21 cellular contexts compared by ENCODE assay signal in the genomic region with DNA sequence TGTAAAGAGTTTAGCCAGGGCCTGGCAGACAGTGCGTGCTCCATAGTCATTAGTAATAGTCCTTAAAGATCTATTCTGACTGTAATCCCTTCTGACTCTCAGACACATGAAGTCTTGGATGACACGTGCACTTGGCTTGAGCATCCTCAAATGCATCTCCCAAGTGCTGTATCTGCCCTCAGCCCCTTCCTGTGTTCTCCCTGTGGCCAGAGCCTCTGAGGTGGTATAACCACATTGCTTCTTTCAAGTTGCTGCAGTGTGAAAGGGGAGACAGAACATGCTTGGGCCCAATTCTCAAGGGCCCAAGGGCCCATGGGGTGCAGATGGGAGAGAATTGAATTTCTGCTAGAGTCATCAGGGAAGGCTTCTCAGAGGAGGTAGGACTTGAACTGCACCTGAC. TPM values are rescaled to one million over a fixed set of nuclear protein-coding genes. Genes with fewer than 3 reads are reported as not detected.
DNase-seq lines count a peak whose midpoint lies in the region; ATAC-seq and TF ChIP-seq lines count a peak whose summit lies in the region.
"Had no signal": no experiment of that assay in that cellular context is flagged by ENCODE, and none has a peak within 500 bp of the region (broad histone marks: within the 10 kb centered on the region; RNA-seq: fewer than 3 reads in every experiment).

No MANE protein-coding gene starts in this region.

- TF ChIP-seq POLR2A in spleen (IDR thresholded peaks at IDR 0.05): no peak

- H3K9me2 ChIP-seq in Karpas-422 (replicated peaks; ENCODE audit: insufficient read depth, low read length): no peaks in the 10 kb centered on the region

- H3K27ac ChIP-seq in endodermal cell (ENCODE audit: low read depth, low read length): no peak overlapping the region
- H3K27ac ChIP-seq in spleen: no peak overlapping the region
- H3K27ac ChIP-seq in Karpas-422 (ENCODE audit: low read length): no peak overlapping the region
- H3K27ac ChIP-seq: HL-60 had no signal

- H3K27me3 ChIP-seq in endodermal cell (ENCODE audit: control insufficient read depth, insufficient read depth, low read length, poor library complexity, severe bottlenecking) (no peaks in the 10 kb centered on the region), spleen (replicated peaks in 1 of 7) (peaks cover 0 to 7% (median 0%) of the 10 kb centered on the region in 7 donors), Karpas-422 (ENCODE audit: low read length) (no peaks in the 10 kb centered on the region)
- H3K27me3 ChIP-seq: BE2C had no signal

- H2AFZ ChIP-seq in Karpas-422 (ENCODE audit: low read length): no peak overlapping the region

- peaks cover 9% of the 10 kb centered on the region for H3K4me1 Mint-ChIP-seq in activated naive CD8-positive, alpha-beta T cell treated with anti-CD3 and anti-CD28 coated beads, Interleukin-2, amount 10 ng/mL, durations not matched to agents 7 days and 5 days
- H3K4me1 Mint-ChIP-seq in activated naive CD8-positive, alpha-beta T cell treated with anti-CD3 and anti-CD28 coated beads, Interleukin-2, amount 50 U/mL, for 24 hours: peaks cover 4% of the 10 kb centered on the region
- peaks cover 11% of the 10 kb centered on the region for H3K4me1 Mint-ChIP-seq in endodermal cell

- no peak overlapping the region for H3K27ac Mint-ChIP-seq in activated naive CD8-positive, alpha-beta T cell treated with anti-CD3 and anti-CD28 coated beads, Interleukin-2, amount 10 ng/mL, durations not matched to agents 7 days and 5 days
- H3K27ac Mint-ChIP-seq in activated naive CD8-positive, alpha-beta T cell treated with anti-CD3 and anti-CD28 coated beads, Interleukin-2, amount 50 U/mL, for 24 hours: no peak overlapping the region
- H3K27ac Mint-ChIP-seq in endodermal cell: no peak overlapping the region
- H3K27ac Mint-ChIP-seq: CD8-positive, alpha-beta T cell; HFFc6 had no signal

- TF ChIP-seq CTCF in GM12865 (IDR thresholded peaks at IDR 0.05; ENCODE audit: insufficient read depth, low read depth, low read length, missing control alignments) (no peak), endodermal cell (conservative IDR thresholded peaks at IDR 0.05) (no peak), spleen (IDR thresholded peaks at IDR 0.05 in 8 of 11, conservative IDR thresholded peaks at IDR 0.05 in 3 of 11) (no peak), GM13977 (IDR thresholded peaks at IDR 0.05; ENCODE audit: extremely low read depth, insufficient read depth, missing control alignments) (no peak)

- POLR2A ChIA-PET in activated naive CD8-positive, alpha-beta T cell treated with anti-CD3 and anti-CD28 coated beads, Interleukin-2, amount 10 ng/mL, durations not matched to agents 7 days and 5 days (lab: Charles Lee): no interaction called here

- H3K36me3 ChIP-seq in endodermal cell (ENCODE audit: control insufficient read depth, insufficient read depth, low read length): no peaks in the 10 kb centered on the region
- no peaks in the 10 kb centered on the region for H3K36me3 ChIP-seq in spleen
- H3K36me3 ChIP-seq in Karpas-422 (ENCODE audit: insufficient read depth, low read length): no peaks in the 10 kb centered on the region
- H3K36me3 ChIP-seq: BE2C had no signal

- peaks cover 21% of the 10 kb centered on the region for H3K27me3 Mint-ChIP-seq in activated naive CD8-positive, alpha-beta T cell treated with anti-CD3 and anti-CD28 coated beads, Interleukin-2, amount 10 ng/mL, durations not matched to agents 7 days and 5 days
- H3K27me3 Mint-ChIP-seq in activated naive CD8-positive, alpha-beta T cell treated with anti-CD3 and anti-CD28 coated beads, Interleukin-2, amount 50 U/mL, for 24 hours: peaks cover 35% of the 10 kb centered on the region
- H3K27me3 Mint-ChIP-seq in endodermal cell (ENCODE audit: insufficient read depth): peaks cover 2% of the 10 kb centered on the region

- no peaks in the 10 kb centered on the region for H3K4me1 ChIP-seq in endodermal cell (ENCODE audit: control insufficient read depth, insufficient read depth, low read length)
- peaks cover 0 to 6% (median 0%) of the 10 kb centered on the region in 6 donors for H3K4me1 ChIP-seq in spleen
- H3K4me1 ChIP-seq in Karpas-422 (ENCODE audit: low read length): no peaks in the 10 kb centered on the region

- no peaks in the 10 kb centered on the region for H3K36me3 Mint-ChIP-seq in activated naive CD8-positive, alpha-beta T cell treated with anti-CD3 and anti-CD28 coated beads, Interleukin-2, amount 10 ng/mL, durations not matched to agents 7 days and 5 days
- no peaks in the 10 kb centered on the region for H3K36me3 Mint-ChIP-seq in activated naive CD8-positive, alpha-beta T cell treated with anti-CD3 and anti-CD28 coated beads, Interleukin-2, amount 50 U/mL, for 24 hours (ENCODE audit: low read depth)
- no peaks in the 10 kb centered on the region for H3K36me3 Mint-ChIP-seq in endodermal cell (ENCODE audit: low read depth)
- H3K36me3 Mint-ChIP-seq: CD8-positive, alpha-beta T cell had no signal

- H3K4me2 ChIP-seq in Karpas-422 (ENCODE audit: low read depth, low read length, poor library complexity, severe bottlenecking): no peak overlapping the region

- 87 to 92% methylated on average over 2 of the region's 2 CpGs for WGBS in endodermal cell (ENCODE audit: insufficient coverage in 1 of 2, insufficient read length in 1 of 2), 2 experiments
- 63 to 82% (median 76%) methylated on average over 2 of the region's 2 CpGs for WGBS in spleen, 5 donors

- no peak for DNase-seq in activated naive CD8-positive, alpha-beta T cell treated with anti-CD3 and anti-CD28 coated beads, Interleukin-2, amount 10 ng/mL, durations not matched to agents 7 days and 5 days
- no peak for DNase-seq in activated naive CD8-positive, alpha-beta T cell treated with anti-CD3 and anti-CD28 coated beads, Interleukin-2, amount 50 U/mL, for 24 hours
- DNase-seq in GM12865 (ENCODE audit: low read depth): peak; percentile 35
- DNase-seq in endodermal cell: peak; percentile 30
- peak; percentile 19 for DNase-seq in spleen
- DNase-seq in NCI-H187 (lab: John Stamatoyannopoulos, UW): no peak
- DNase-seq in GM13977 (ENCODE audit: low spot score): no peak
- no peak for DNase-seq in Karpas-422
- DNase-seq: BE2C; Calu3; CD8-positive, alpha-beta T cell; DMS79 treated with DMSO at 0.1 percent for 48 hours; GF-D8; GOT3; H7; HFFc6 had no signal

- no peaks in the 10 kb centered on the region for H3K79me2 ChIP-seq in Karpas-422 (ENCODE audit: low read length)

- no peaks in the 10 kb centered on the region for H3K9me3 ChIP-seq in endodermal cell (ENCODE audit: control insufficient read depth, low read length)
- H3K9me3 ChIP-seq in spleen: no peaks in the 10 kb centered on the region
- H3K9me3 ChIP-seq in Karpas-422 (ENCODE audit: low read length): no peaks in the 10 kb centered on the region
- H3K9me3 ChIP-seq: BE2C had no signal

- H3K4me3 Mint-ChIP-seq in activated naive CD8-positive, alpha-beta T cell treated with anti-CD3 and anti-CD28 coated beads, Interleukin-2, amount 10 ng/mL, durations not matched to agents 7 days and 5 days: no peak overlapping the region
- no peak overlapping the region for H3K4me3 Mint-ChIP-seq in activated naive CD8-positive, alpha-beta T cell treated with anti-CD3 and anti-CD28 coated beads, Interleukin-2, amount 50 U/mL, for 24 hours
- H3K4me3 Mint-ChIP-seq in endodermal cell: no peak overlapping the region
- H3K4me3 Mint-ChIP-seq: CD8-positive, alpha-beta T cell; HFFc6 had no signal

- no peaks in the 10 kb centered on the region for H4K20me1 ChIP-seq in Karpas-422 (ENCODE audit: insufficient read depth, low read depth, low read length)

- H3K9me3 Mint-ChIP-seq in activated naive CD8-positive, alpha-beta T cell treated with anti-CD3 and anti-CD28 coated beads, Interleukin-2, amount 10 ng/mL, durations not matched to agents 7 days and 5 days: no peaks in the 10 kb centered on the region
- H3K9me3 Mint-ChIP-seq in activated naive CD8-positive, alpha-beta T cell treated with anti-CD3 and anti-CD28 coated beads, Interleukin-2, amount 50 U/mL, for 24 hours: no peaks in the 10 kb centered on the region
- no peaks in the 10 kb centered on the region for H3K9me3 Mint-ChIP-seq in endodermal cell
- H3K9me3 Mint-ChIP-seq: CD8-positive, alpha-beta T cell; HFFc6 had no signal

- no peak overlapping the region for H3K4me3 ChIP-seq in GM12865 (ENCODE audit: low read depth, low read length)
- no peak overlapping the region for H3K4me3 ChIP-seq in endodermal cell (ENCODE audit: low read length)
- no peak overlapping the region for H3K4me3 ChIP-seq in spleen
- H3K4me3 ChIP-seq in Karpas-422 (ENCODE audit: low read length): no peak overlapping the region
- H3K4me3 ChIP-seq: K562 had no signal

- ATAC-seq in activated naive CD8-positive, alpha-beta T cell treated with anti-CD3 and anti-CD28 coated beads, Interleukin-2, amount 10 ng/mL, durations not matched to agents 7 days and 5 days (ENCODE audit: low read depth): peak; percentile 66
- ATAC-seq in activated naive CD8-positive, alpha-beta T cell treated with anti-CD3 and anti-CD28 coated beads, Interleukin-2, amount 50 U/mL, for 24 hours: no peak
- ATAC-seq: CD8-positive, alpha-beta T cell; HCT116; K562 had no signal

- in situ Hi-C loops in GM13977 (cut with MboI; ENCODE audit: low pct_unique_long_range_greater_than_20kb, low sequenced_read_pairs, unreplicated experiment): no loop called here

- intact Hi-C loops in spleen (cut with DNase I; ENCODE audit: low total_unique reads): no loop called here

- H3K9ac ChIP-seq in endodermal cell (ENCODE audit: extremely low read depth, low read length, poor library complexity, severe bottlenecking): no peak overlapping the region
- no peak overlapping the region for H3K9ac ChIP-seq in Karpas-422 (ENCODE audit: low read length)

RNA-seq across cellular contexts. Expression of a gene that starts 30.1 kb away (rescaled TPM):
- total RNA-seq in activated naive CD8-positive, alpha-beta T cell treated with anti-CD3 and anti-CD28 coated beads, Interleukin-2, amount 10 ng/mL, durations not matched to agents 7 days and 5 days: not detected
- total RNA-seq in endodermal cell (not detected), spleen (not detected)
- polyA plus RNA-seq in endodermal cell (2013, experiment 1 of 2): 4.8 TPM
- 3.4 TPM for polyA plus RNA-seq in endodermal cell (2013, experiment 2 of 2)
- not detected for polyA plus RNA-seq in spleen
- not detected in 2 replicates for total RNA-seq in Karpas-422 (2014; rRNA removed; shearing (Covaris generic); ENCODE audit: low replicate concordance)
- total RNA-seq: A172; Calu3; CD8-positive, alpha-beta T cell; H7; HFFc6; HT1080; K562 had no signal
- polyA plus RNA-seq: K562 had no signal

Comparison
In these comparisons a context has a peak if more than half of its experiments do, and no peak if none do; other contexts are left out.
1. DNase-seq: peak in GM12865 (single experiment), endodermal cell (single experiment) and spleen (single experiment); none in activated naive CD8-positive, alpha-beta T cell treated with anti-CD3 and anti-CD28 coated beads, Interleukin-2, amount 10 ng/mL, durations not matched to agents 7 days and 5 days (single experiment), activated naive CD8-positive, alpha-beta T cell treated with anti-CD3 and anti-CD28 coated beads, Interleukin-2, amount 50 U/mL, for 24 hours (single experiment), NCI-H187 (0 of 2), GM13977 (single experiment) and Karpas-422 (single experiment).